ENCODE assay signal across 25 cellular contexts in the genomic region with DNA sequence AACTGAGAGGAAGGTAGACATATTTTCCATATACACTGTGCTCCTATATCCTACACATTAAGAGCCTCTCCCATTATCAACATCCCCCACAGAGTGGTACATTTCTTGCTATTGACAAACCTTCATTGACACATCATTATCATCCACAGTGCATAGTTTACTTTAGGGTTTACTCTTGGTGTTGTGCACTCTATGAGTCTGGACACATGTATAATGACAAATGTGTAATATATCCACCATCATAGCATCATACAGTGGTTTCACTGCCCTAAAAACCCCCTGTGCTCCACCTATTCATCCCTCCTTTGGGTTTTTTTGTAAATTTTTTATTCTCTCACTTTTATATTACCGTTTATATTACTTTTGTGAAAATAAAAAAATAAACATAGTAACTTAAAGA. TPM values are rescaled to one million over a fixed set of nuclear protein-coding genes. Genes with fewer than 3 reads are reported as not detected.
DNase-seq lines count a peak whose midpoint lies in the region; ATAC-seq, FAIRE-seq and TF ChIP-seq lines count a peak whose summit lies in the region.
"Had no signal": no experiment of that assay in that cellular context is flagged by ENCODE, and none has a peak within 500 bp of the region (broad histone marks: within the 10 kb centered on the region; RNA-seq: fewer than 3 reads in every experiment).

No MANE protein-coding gene starts in this region.

- no peaks in the 10 kb centered on the region for H3F3A ChIP-seq in smooth muscle cell (ENCODE audit: low read depth)

- TF ChIP-seq CTCF in breast epithelium (IDR thresholded peaks at IDR 0.05) (no peak), smooth muscle cell (IDR thresholded peaks at IDR 0.05; ENCODE audit: borderline replicate concordance, insufficient read depth, poor library complexity, severe bottlenecking) (no peak)

- DNase-seq in GM12892 (ENCODE audit: insufficient read length): no peak
- peak; percentile 5 to 68 for DNase-seq in NCI-H1930 (lab: John Stamatoyannopoulos, UW)
- no peak for DNase-seq in islet precursor cell
- no peak for DNase-seq in breast epithelium (ENCODE audit: low spot score in 2 of 2)
- DNase-seq in smooth muscle cell (lab: John Stamatoyannopoulos, UW; ENCODE audit: unreplicated experiment): no peak
- DNase-seq: activated B cell treated with CpG ODN at 0.5 μM for 24 hours; activated gamma-delta T cell treated with Interleukin-2 at 50 U/mL for 16 hours; aorta; CD8-positive, alpha-beta memory T cell; foreskin keratinocyte; GM23248; NCI-H1048; NCI-H2227 treated with DMSO at 0.1 percent for 48 hours; occipital lobe; SIG-M5; sigmoid colon; stimulated activated CD4-positive, alpha-beta T cell treated with anti-CD3 and anti-CD28 coated beads, Interleukin-2, amount 100 ng/mL, for 48 hours had no signal

- WGBS in smooth muscle cell (ENCODE audit: low lambda C conversion rate): 47% methylated on average over 1 of the region's 1 CpG

- TF ChIP-seq POLR2A in GM12892 (IDR thresholded peaks at IDR 0.05; ENCODE audit: low read depth, low read length) (no peak), breast epithelium (IDR thresholded peaks at IDR 0.05) (no peak)

- H3K4me1 ChIP-seq in breast epithelium (no peaks in the 10 kb centered on the region), smooth muscle cell (ENCODE audit: low read depth) (no peaks in the 10 kb centered on the region)
- H3K4me1 ChIP-seq: foreskin keratinocyte, sigmoid colon had no signal

- H3K36me3 ChIP-seq in breast epithelium: no peaks in the 10 kb centered on the region
- no peaks in the 10 kb centered on the region for H3K36me3 ChIP-seq in smooth muscle cell (ENCODE audit: low read depth)
- H3K36me3 ChIP-seq: sigmoid colon had no signal

- H3K9me3 ChIP-seq in breast epithelium: no peaks in the 10 kb centered on the region
- no peaks in the 10 kb centered on the region for H3K9me3 ChIP-seq in smooth muscle cell (replicated peaks; ENCODE audit: low read depth)
- H3K9me3 ChIP-seq: mucosa of descending colon, sigmoid colon had no signal

- intact Hi-C loops in breast epithelium (cut with DNase I; ENCODE audit: low total_unique reads): no loop called here

- no peak overlapping the region for H3K4me3 ChIP-seq in breast epithelium
- H3K4me3 ChIP-seq in smooth muscle cell: no peak overlapping the region
- H3K4me3 ChIP-seq: GM23248, mucosa of descending colon, sigmoid colon had no signal

- FAIRE-seq in GM12892 (lab: Jason Lieb, UNC): peak; percentile 87
- FAIRE-seq: endothelial cell of umbilical vein had no signal

- H3K27ac ChIP-seq in breast epithelium (no peak overlapping the region), smooth muscle cell (ENCODE audit: low read depth) (no peak overlapping the region)
- H3K27ac ChIP-seq: foreskin keratinocyte, GM23248, sigmoid colon had no signal

- no peaks in the 10 kb centered on the region for H3K79me2 ChIP-seq in smooth muscle cell (ENCODE audit: low read depth)

- no peak overlapping the region for H3K9ac ChIP-seq in smooth muscle cell (ENCODE audit: low read depth)
- H3K9ac ChIP-seq: GM23248 had no signal

- H3K27me3 ChIP-seq in breast epithelium (no peaks in the 10 kb centered on the region), smooth muscle cell (ENCODE audit: low read depth) (no peaks in the 10 kb centered on the region)
- H3K27me3 ChIP-seq: foreskin keratinocyte, sigmoid colon had no signal

- H3K4me2 ChIP-seq in smooth muscle cell: no peak overlapping the region

- H2AFZ ChIP-seq in smooth muscle cell (ENCODE audit: low read depth): no peak overlapping the region
- H2AFZ ChIP-seq: GM23248 had no signal

- no peaks in the 10 kb centered on the region for H4K20me1 ChIP-seq in smooth muscle cell (ENCODE audit: low read depth)

- peak; percentile 35 for ATAC-seq in GM18909 (IDR thresholded peaks at IDR 0.05; ENCODE audit: poor library complexity, unreplicated experiment)
- peak; percentile 9 for ATAC-seq in HG02970 (IDR thresholded peaks at IDR 0.05; ENCODE audit: low FRiP score, unreplicated experiment)
- ATAC-seq in HG02588 (IDR thresholded peaks at IDR 0.05; ENCODE audit: unreplicated experiment): no peak
- ATAC-seq: foreskin keratinocyte had no signal

RNA-seq across cellular contexts. Expression of a gene that starts 22.2 kb away (rescaled TPM):
- not detected for polyA plus RNA-seq in GM12892 (2012; ENCODE audit: missing spikeins)
- total RNA-seq in breast epithelium: not detected
- not detected in 2 replicates for total RNA-seq in smooth muscle cell
- 0.11 and 0.66 TPM in 2 replicates for polyA plus RNA-seq in smooth muscle cell
- total RNA-seq: activated B cell treated with CpG ODN at 0.5 μM for 24 hours; aorta; CD8-positive, alpha-beta memory T cell; endothelial cell of umbilical vein; foreskin keratinocyte; G401; GM23248; mucosa of descending colon; occipital lobe; OCI-LY7; sigmoid colon had no signal
- polyA plus RNA-seq: CD8-positive, alpha-beta memory T cell; endothelial cell of umbilical vein; foreskin keratinocyte; IgD-negative memory B cell had no signal

Comparison
In these comparisons a context has a peak if more than half of its experiments do, and no peak if none do; other contexts are left out.
1. DNase-seq: peak in NCI-H1930 (2 of 2); none in GM12892 (single experiment), islet precursor cell (single experiment), breast epithelium (0 of 2) and smooth muscle cell (single experiment).